ENCODE assay signal across 1 cellular context in the genomic region with DNA sequence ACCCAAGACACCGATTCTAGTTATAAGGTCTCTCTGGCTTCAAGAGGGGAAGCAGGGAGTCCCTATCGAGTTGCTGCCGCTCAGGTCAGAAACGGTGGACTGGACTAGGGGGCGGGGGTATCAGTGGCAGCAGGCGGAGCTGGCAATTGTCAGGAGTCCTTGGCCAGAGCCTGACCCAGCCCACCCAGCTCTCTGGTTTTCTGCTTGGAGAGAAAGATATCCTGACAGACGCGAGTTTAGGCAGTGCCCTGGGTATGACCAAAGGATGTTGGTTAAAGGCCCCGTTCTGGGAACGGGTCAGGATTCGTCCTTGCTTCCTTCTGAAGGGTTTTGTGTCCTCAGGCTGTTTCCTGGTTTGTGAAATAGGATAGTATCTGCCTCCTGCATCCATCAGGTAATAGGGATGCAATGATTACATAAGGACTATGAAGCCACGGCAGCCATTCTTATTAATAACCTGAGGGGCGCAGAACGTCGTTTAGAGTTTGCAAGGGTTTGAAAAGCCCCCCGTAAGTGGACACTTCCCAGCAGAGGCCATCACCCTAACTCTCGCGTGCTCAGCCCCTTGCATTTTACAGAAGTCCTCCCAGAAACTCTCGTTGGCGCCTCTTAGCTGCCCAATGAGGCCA.
TF ChIP-seq lines count a peak whose summit lies in the region.

No MANE protein-coding gene starts in this region.

TF ChIP-seq in IMR-90, 13 proteins besides CTCF, POLR2A, EP300 and RAD21 (continued from another document):
- no peak for TF ChIP-seq NFE2L2 (IDR thresholded peaks at IDR 0.05; ENCODE audit: low read depth, low read length)
- no peak for TF ChIP-seq FOS (IDR thresholded peaks at IDR 0.05; ENCODE audit: low read depth, low read length)
- TF ChIP-seq, protein P1, sequence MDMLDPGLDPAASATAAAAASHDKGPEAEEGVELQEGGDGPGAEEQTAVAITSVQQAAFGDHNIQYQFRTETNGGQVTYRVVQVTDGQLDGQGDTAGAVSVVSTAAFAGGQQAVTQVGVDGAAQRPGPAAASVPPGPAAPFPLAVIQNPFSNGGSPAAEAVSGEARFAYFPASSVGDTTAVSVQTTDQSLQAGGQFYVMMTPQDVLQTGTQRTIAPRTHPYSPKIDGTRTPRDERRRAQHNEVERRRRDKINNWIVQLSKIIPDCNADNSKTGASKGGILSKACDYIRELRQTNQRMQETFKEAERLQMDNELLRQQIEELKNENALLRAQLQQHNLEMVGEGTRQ (IDR thresholded peaks at IDR 0.05; ENCODE audit: low read depth, low read length), result no peak
- no peak for TF ChIP-seq MAZ (IDR thresholded peaks at IDR 0.05; ENCODE audit: borderline replicate concordance, low read depth, low read length)
- no peak for TF ChIP-seq RFX5 (IDR thresholded peaks at IDR 0.05; ENCODE audit: low read depth, low read length)
- no peak for TF ChIP-seq CEBPB (IDR thresholded peaks at IDR 0.05; ENCODE audit: low read depth, low read length)
- TF ChIP-seq, protein P2, sequence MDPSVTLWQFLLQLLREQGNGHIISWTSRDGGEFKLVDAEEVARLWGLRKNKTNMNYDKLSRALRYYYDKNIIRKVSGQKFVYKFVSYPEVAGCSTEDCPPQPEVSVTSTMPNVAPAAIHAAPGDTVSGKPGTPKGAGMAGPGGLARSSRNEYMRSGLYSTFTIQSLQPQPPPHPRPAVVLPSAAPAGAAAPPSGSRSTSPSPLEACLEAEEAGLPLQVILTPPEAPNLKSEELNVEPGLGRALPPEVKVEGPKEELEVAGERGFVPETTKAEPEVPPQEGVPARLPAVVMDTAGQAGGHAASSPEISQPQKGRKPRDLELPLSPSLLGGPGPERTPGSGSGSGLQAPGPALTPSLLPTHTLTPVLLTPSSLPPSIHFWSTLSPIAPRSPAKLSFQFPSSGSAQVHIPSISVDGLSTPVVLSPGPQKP (IDR thresholded peaks at IDR 0.05; ENCODE audit: borderline replicate concordance, low read depth, low read length), result no peak
- no peak for TF ChIP-seq BHLHE40 (IDR thresholded peaks at IDR 0.05; ENCODE audit: low read depth, low read length)
TF ChIP-seq in IMR-90: peak in this region for 0.
